Comparison of ENCODE assay signal across 14 cellular contexts in genomic region chr6:17045581-17046322, GRCh38. TPM values are rescaled to one million over a fixed set of nuclear protein-coding genes. Genes with fewer than 3 reads are reported as not detected.
DNase-seq lines count a peak whose midpoint lies in the region; ATAC-seq and TF ChIP-seq lines count a peak whose summit lies in the region.
"Had no signal": no experiment of that assay in that cellular context is flagged by ENCODE, and none has a peak within 500 bp of the region (broad histone marks: within the 10 kb centered on the region; RNA-seq: fewer than 3 reads in every experiment).

No MANE protein-coding gene starts in this region.

- H3K9me3 ChIP-seq in adipocyte (ENCODE audit: control insufficient read depth, low read length) (no peaks in the 10 kb centered on the region), left ventricle myocardium inferior (replicated peaks) (no peaks in the 10 kb centered on the region), skeletal muscle tissue (ENCODE audit: control insufficient read depth in 3 of 3, low read length in 3 of 3) (no peaks in the 10 kb centered on the region)

- ATAC-seq in GM21619 (IDR thresholded peaks at IDR 0.05; ENCODE audit: unreplicated experiment) (no peak), GM19452 (IDR thresholded peaks at IDR 0.05; ENCODE audit: unreplicated experiment) (no peak)
- ATAC-seq: activated CD8-positive, alpha-beta memory T cell treated with anti-CD3 and anti-CD28 coated beads, Interleukin-2, amount 10 ng/mL, durations not matched to agents 7 days and 5 days had no signal

- peaks cover 15% of the 10 kb centered on the region for H3K4me1 ChIP-seq in adipocyte (ENCODE audit: control insufficient read depth, insufficient read depth, low read length)
- H3K4me1 ChIP-seq in left ventricle myocardium inferior = peaks cover 22% of the 10 kb centered on the region
- H3K4me1 ChIP-seq in skeletal muscle tissue (ENCODE audit: control insufficient read depth in 3 of 3, insufficient read depth in 3 of 3, low read length in 3 of 3) = peaks cover 0 to 7% (median 6%) of the 10 kb centered on the region in 3 donors

- peak; percentile 22 for DNase-seq in DMS 273 (lab: John Stamatoyannopoulos, UW; ENCODE audit: unreplicated experiment)
- no peak for DNase-seq in DMS 273 treated with DMSO at 0.1 percent for 48 hours (lab: John Stamatoyannopoulos, UW)
- peak; percentile 78 for DNase-seq in adipocyte (ENCODE audit: low read depth)
- no peak for DNase-seq in left ventricle myocardium inferior
- DNase-seq in stimulated activated CD4-positive, alpha-beta T cell treated with anti-CD3 and anti-CD28 coated beads, Interleukin-2, amount 100 ng/mL, for 48 hours = no peak
- DNase-seq: activated CD8-positive, alpha-beta memory T cell treated with anti-CD3 and anti-CD28 coated beads, Interleukin-2, amount 10 ng/mL, durations not matched to agents 7 days and 5 days; NCI-H1105 had no signal

- H3K9ac ChIP-seq in adipocyte (ENCODE audit: low read length) = no peak overlapping the region
- no peak overlapping the region for H3K9ac ChIP-seq in skeletal muscle tissue (ENCODE audit: low read depth in 1 of 3, low read length in 3 of 3)

- peak overlapping the region; percentile 63 for H3K27ac ChIP-seq in left ventricle myocardium inferior (replicated peaks)
- no peak overlapping the region for H3K27ac ChIP-seq in skeletal muscle tissue (ENCODE audit: low read depth, low read length)
- H3K27ac ChIP-seq: 22Rv1, epithelial cell of prostate, HL-60 had no signal

- peak overlapping the region; percentile 14 for H3K4me3 ChIP-seq in adipocyte (ENCODE audit: low read length)
- H3K4me3 ChIP-seq in left ventricle myocardium inferior = peak overlapping the region; percentile 21
- peak overlapping the region in 2 of 3 donors; percentile 12 to 32 for H3K4me3 ChIP-seq in skeletal muscle tissue (ENCODE audit: low read length in 3 of 3)

- H3K27me3 ChIP-seq in adipocyte (replicated peaks; ENCODE audit: control insufficient read depth, insufficient read depth, low read length) = no peaks in the 10 kb centered on the region
- no peaks in the 10 kb centered on the region for H3K27me3 ChIP-seq in left ventricle myocardium inferior (ENCODE audit: low read depth)
- no peaks in the 10 kb centered on the region for H3K27me3 ChIP-seq in skeletal muscle tissue (ENCODE audit: control insufficient read depth in 3 of 3, insufficient read depth in 3 of 3, low read length in 3 of 3)

- TF ChIP-seq CTCF in left ventricle myocardium inferior (IDR thresholded peaks at IDR 0.05; ENCODE audit: borderline replicate concordance) = no peak

- H3K36me3 ChIP-seq in adipocyte (ENCODE audit: control insufficient read depth, insufficient read depth, low read length, severe bottlenecking) = no peaks in the 10 kb centered on the region
- no peaks in the 10 kb centered on the region for H3K36me3 ChIP-seq in left ventricle myocardium inferior
- H3K36me3 ChIP-seq in skeletal muscle tissue (ENCODE audit: control insufficient read depth in 3 of 3, insufficient read depth in 3 of 3, low read length in 3 of 3) = no peaks in the 10 kb centered on the region

- intact Hi-C loops in left ventricle myocardium inferior (cut with micrococcal nuclease) = no loop called here

RNA-seq across cellular contexts. Expression of gene STMND1, which starts 56.1 kb away (rescaled TPM):
- total RNA-seq in left ventricle myocardium inferior (not detected), skeletal muscle tissue (not detected)
- total RNA-seq: activated CD8-positive, alpha-beta memory T cell treated with anti-CD3 and anti-CD28 coated beads, Interleukin-2, amount 10 ng/mL, durations not matched to agents 7 days and 5 days; pulmonary artery endothelial cell had no signal

Comparison
In these comparisons a context has a peak if more than half of its experiments do, and no peak if none do; other contexts are left out.
1. DNase-seq: peak in DMS 273 (single experiment) and adipocyte (single experiment); none in DMS 273 treated with DMSO at 0.1 percent for 48 hours (single experiment), left ventricle myocardium inferior (single experiment) and stimulated activated CD4-positive, alpha-beta T cell treated with anti-CD3 and anti-CD28 coated beads, Interleukin-2, amount 100 ng/mL, for 48 hours (0 of 2).
2. Peak in every context shown above with its lines, with median percentiles within 50 percentile points of each other: H3K4me3 ChIP-seq.